In genomic region chr16:30185683-30186421, GRCh38 we compare ENCODE assay signal across 9 cellular contexts. TPM values are rescaled to one million over a fixed set of nuclear protein-coding genes. Genes with fewer than 3 reads are reported as not detected.
DNase-seq lines count a peak whose midpoint lies in the region; ATAC-seq and TF ChIP-seq lines count a peak whose summit lies in the region.
"Had no signal": no experiment of that assay in that cellular context is flagged by ENCODE, and none has a peak within 500 bp of the region (broad histone marks: within the 10 kb centered on the region; RNA-seq: fewer than 3 reads in every experiment).

No MANE protein-coding gene starts in this region.

- peaks cover 0 to 4% (median under 1%) of the 10 kb centered on the region in 3 donors for H3K27me3 Mint-ChIP-seq in CD14-positive monocyte (ENCODE audit: low read depth in 3 of 3)
- no peaks in the 10 kb centered on the region for H3K27me3 Mint-ChIP-seq in activated B cell treated with CpG ODN at 0.5 μM for 24 hours

- peaks cover 19 to 34% of the 10 kb centered on the region in 2 donors for H3K36me3 Mint-ChIP-seq in CD14-positive monocyte
- peaks cover 38% of the 10 kb centered on the region for H3K36me3 Mint-ChIP-seq in activated B cell treated with CpG ODN at 0.5 μM for 24 hours (ENCODE audit: low read depth)

- H3K4me3 ChIP-seq in sigmoid colon: peak overlapping the region in 1 of 4 donors; percentile 63

- H3K36me3 ChIP-seq in sigmoid colon: no peaks in the 10 kb centered on the region

- H3K27ac Mint-ChIP-seq in CD14-positive monocyte (peak overlapping the region; percentile 85 to 95 (median 90)), activated B cell treated with CpG ODN at 0.5 μM for 24 hours (peak overlapping the region; percentile 97)

- ATAC-seq in HG02840 (IDR thresholded peaks at IDR 0.05; ENCODE audit: low FRiP score, unreplicated experiment) (peak; percentile 37), activated B cell treated with CpG ODN at 0.5 μM for 24 hours (ENCODE audit: low read depth) (peak; percentile 32)

- CTCF ChIA-PET in activated B cell treated with CpG ODN at 0.5 μM for 24 hours (lab: Charles Lee): interaction anchor here (1.5 to 4.4 kb wide), 2 partner anchors 43 to 93 kb away, joined by 4 to 33 read pairs; partner anchors contain the start of gene TBX6

- H3K27ac ChIP-seq in cingulate gyrus (ENCODE audit: low read depth, low read length) (peak overlapping the region; percentile 70), sigmoid colon (peak overlapping the region; percentile 25 to 42 (median 38))
- H3K27ac ChIP-seq: C4-2B had no signal

- POLR2A ChIA-PET in activated B cell treated with CpG ODN at 0.5 μM for 24 hours (lab: Charles Lee): interaction anchor here (0.5 to 7.4 kb wide), 20 partner anchors 42 to 1262 kb away, joined by 3 to 335 read pairs (median 5); partner anchors contain the start of genes ALDOA, CD2BP2, MAPK3 and PRR14

- peak overlapping the region; percentile 97 to 99 for H3K4me3 Mint-ChIP-seq in CD14-positive monocyte
- H3K4me3 Mint-ChIP-seq in activated B cell treated with CpG ODN at 0.5 μM for 24 hours: peak overlapping the region; percentile 98

- no peaks in the 10 kb centered on the region for H3K9me3 ChIP-seq in sigmoid colon

- TF ChIP-seq CTCF in CD14-positive monocyte (IDR thresholded peaks at IDR 0.05) (no peak), activated B cell treated with CpG ODN at 0.5 μM for 24 hours (IDR thresholded peaks at IDR 0.05) (no peak), sigmoid colon (IDR thresholded peaks at IDR 0.05) (no peak)

- H3K4me1 ChIP-seq in sigmoid colon: peaks cover 0 to 17% (median 15%) of the 10 kb centered on the region in 4 donors

- H3K27me3 ChIP-seq in sigmoid colon: no peaks in the 10 kb centered on the region

- H3K9me3 Mint-ChIP-seq in CD14-positive monocyte (no peaks in the 10 kb centered on the region), activated B cell treated with CpG ODN at 0.5 μM for 24 hours (no peaks in the 10 kb centered on the region)

- no peak for TF ChIP-seq POLR2A in sigmoid colon (IDR thresholded peaks at IDR 0.05)

- no peak for TF ChIP-seq EP300 in sigmoid colon (IDR thresholded peaks at IDR 0.05)

- WGBS in sigmoid colon, 2 donors: 47 to 78% methylated on average over 15 of the region's 15 CpGs

- intact Hi-C loops in CD14-positive monocyte (cut with micrococcal nuclease): no loop called here
- intact Hi-C loops in activated B cell treated with CpG ODN at 0.5 μM for 24 hours (cut with micrococcal nuclease): no loop called here
- intact Hi-C loops in sigmoid colon (cut with DNase I): no loop called here

- peak; percentile 83 for DNase-seq in CD14-positive monocyte (ENCODE audit: low spot score)
- DNase-seq in activated B cell treated with CpG ODN at 0.5 μM for 24 hours: peak; percentile 60
- peak; percentile 74 for DNase-seq in sigmoid colon
- no peak for DNase-seq in DMS 273 (lab: John Stamatoyannopoulos, UW; ENCODE audit: unreplicated experiment)
- DNase-seq in COLO668 (lab: John Stamatoyannopoulos, UW; ENCODE audit: unreplicated experiment): no peak
- DNase-seq in SW 1271 (lab: John Stamatoyannopoulos, UW): no peak

- peaks cover 35% of the 10 kb centered on the region for H3K4me1 Mint-ChIP-seq in CD14-positive monocyte
- H3K4me1 Mint-ChIP-seq in activated B cell treated with CpG ODN at 0.5 μM for 24 hours: peaks cover 39% of the 10 kb centered on the region

RNA-seq across cellular contexts. Expression of gene CORO1A, which starts 2.5 kb away (rescaled TPM):
- polyA plus RNA-seq in CD14-positive monocyte (1,000 to 10,000 TPM; 1,314 to 1,346 TPM), sigmoid colon (100 to 1,000 TPM in 1 of 3 donors, 10 to 100 TPM in 2; 35.8 to 309 (median 40.2) TPM)
- total RNA-seq in activated B cell treated with CpG ODN at 0.5 μM for 24 hours (1,030 and 1,060 TPM in 2 replicates), sigmoid colon (10 to 100 TPM; 14.7 to 28.0 (median 24.4) TPM)

RNA-seq across cellular contexts. Expression of gene BOLA2B, which starts 7.6 kb away (rescaled TPM):
- polyA plus RNA-seq in CD14-positive monocyte (100 to 1,000 TPM; 105 to 160 TPM), sigmoid colon (100 to 1,000 TPM; 414 to 509 (median 434) TPM)
- total RNA-seq in activated B cell treated with CpG ODN at 0.5 μM for 24 hours (145 and 174 TPM in 2 replicates), sigmoid colon (100 to 1,000 TPM in 3 of 4 donors, 10 to 100 TPM in 1; 35.4 to 186 (median 152) TPM)

RNA-seq across cellular contexts. Expression of gene SLX1A, which starts 7.8 kb away (rescaled TPM):
- 100 to 1,000 TPM; 162 to 163 TPM for polyA plus RNA-seq in CD14-positive monocyte
- 54.2 and 77.0 TPM in 2 replicates for total RNA-seq in activated B cell treated with CpG ODN at 0.5 μM for 24 hours
- 10 to 100 TPM; 12.0 to 29.6 (median 18.1) TPM for total RNA-seq in sigmoid colon
- polyA plus RNA-seq in sigmoid colon: 10 to 100 TPM; 46.8 to 77.9 (median 61.9) TPM

RNA-seq across cellular contexts. Expression of gene SULT1A3, which starts 13.2 kb away (rescaled TPM):
- polyA plus RNA-seq in CD14-positive monocyte (10 to 100 TPM; 20.9 to 28.3 TPM), sigmoid colon (10 to 100 TPM; 17.4 to 21.0 (median 20.1) TPM)
- total RNA-seq in activated B cell treated with CpG ODN at 0.5 μM for 24 hours (15.7 and 23.3 TPM in 2 replicates), sigmoid colon (10 to 100 TPM in 3 of 4 donors, 1 to 10 TPM in 1; 8.0 to 26.9 (median 20.3) TPM)

Comparison
In these comparisons a context has a peak if more than half of its experiments do, and no peak if none do; other contexts are left out.
1. DNase-seq: peak in CD14-positive monocyte (single experiment), activated B cell treated with CpG ODN at 0.5 μM for 24 hours (single experiment) and sigmoid colon (single experiment); none in DMS 273 (single experiment), COLO668 (single experiment) and SW 1271 (0 of 2).
2. RNA of gene CORO1A, which starts 2.5 kb away (total RNA-seq): 1,030 to 1,060 TPM in activated B cell treated with CpG ODN at 0.5 μM for 24 hours; 14.7 to 28.0 TPM in sigmoid colon; every median in the first group is over 10 times any median in the second.